ENCODE assay signal across 22 cellular contexts in the genomic region with DNA sequence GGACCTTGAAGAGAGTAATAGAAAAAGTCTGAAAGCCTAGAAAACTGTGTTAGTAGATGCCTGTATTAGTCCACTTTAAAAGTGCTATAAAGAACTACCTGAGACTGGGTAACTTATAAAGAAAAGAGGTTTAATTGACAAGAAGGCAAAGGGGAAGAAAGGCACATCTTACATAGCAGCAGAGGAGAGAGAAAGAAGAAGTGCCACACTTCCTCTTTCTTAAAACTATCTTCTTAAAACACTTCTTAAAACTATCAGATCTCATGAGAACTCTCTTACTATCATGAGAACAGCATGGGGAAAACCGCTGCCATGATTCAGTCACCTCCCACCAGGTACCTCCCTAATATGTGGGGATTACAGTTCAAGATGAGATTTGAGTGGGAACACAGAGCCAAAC. TPM values are rescaled to one million over a fixed set of nuclear protein-coding genes. Genes with fewer than 3 reads are reported as not detected.
DNase-seq lines count a peak whose midpoint lies in the region; ATAC-seq and TF ChIP-seq lines count a peak whose summit lies in the region.
"Had no signal": no experiment of that assay in that cellular context is flagged by ENCODE, and none has a peak within 500 bp of the region (broad histone marks: within the 10 kb centered on the region; RNA-seq: fewer than 3 reads in every experiment).

No MANE protein-coding gene starts in this region.

- ATAC-seq in GM21526 (IDR thresholded peaks at IDR 0.05; ENCODE audit: low FRiP score, unreplicated experiment) = peak; percentile 53
- ATAC-seq: activated CD8-positive, alpha-beta memory T cell treated with anti-CD3 and anti-CD28 coated beads, Interleukin-2, amount 10 ng/mL, durations not matched to agents 7 days and 5 days; activated T-cell treated with anti-CD3 and anti-CD28 coated beads, Interleukin-2, amount 50 U/mL, for 72 hours; HCT116; T-helper 17 cell had no signal

- DNase-seq in CD1c-positive myeloid dendritic cell (ENCODE audit: extremely low spot score) = peak; percentile 33
- DNase-seq in Kasumi-1 (lab: John Stamatoyannopoulos, UW) = peak; percentile 54 to 78
- peak; percentile 84 for DNase-seq in OCI-M1 (lab: John Stamatoyannopoulos, UW)
- no peak for DNase-seq in activated effector memory CD4-positive, alpha-beta T cell treated with Interleukin-2 at 50 U/mL for 16 hours
- no peak for DNase-seq in posterior vena cava (ENCODE audit: low spot score)
- no peak for DNase-seq in Calu3
- no peak for DNase-seq in activated T-helper 2 cell treated with anti-CD3 and anti-CD28 coated beads, Interferon-gamma antibody, Interleukin-2, Interleukin-4, amounts not matched to agents 10 μg/mL and 5 μg/mL and 100 μg/mL, durations not matched to agents 14 hours and 24 hours and 36 hours (ENCODE audit: low spot score)
- DNase-seq: activated CD4-positive, alpha-beta T cell treated with anti-CD3 and anti-CD28 coated beads, Interleukin-2, amount 10 ng/mL, durations not matched to agents 7 days and 5 days; activated CD8-positive, alpha-beta memory T cell treated with anti-CD3 and anti-CD28 coated beads, Interleukin-2, amount 10 ng/mL, durations not matched to agents 7 days and 5 days; activated naive CD4-positive, alpha-beta T cell treated with anti-CD3 and anti-CD28 coated beads for 36 hours; activated T-cell treated with anti-CD3 and anti-CD28 coated beads, Interleukin-2, amount 50 U/mL, for 72 hours; CD4-positive, alpha-beta memory T cell; NCI-H146; NCI-H2107; stimulated activated CD4-positive, alpha-beta T cell treated with anti-CD3 and anti-CD28 coated beads, Interleukin-2, amount 100 ng/mL, for 48 hours; T-helper 17 cell; trophoblast cell had no signal

- H3K36me3 Mint-ChIP-seq in Calu3 (ENCODE audit: insufficient read depth, unreplicated experiment) = no peaks in the 10 kb centered on the region
- H3K36me3 Mint-ChIP-seq in activated T-helper 2 cell treated with anti-CD3 and anti-CD28 coated beads, Interferon-gamma antibody, Interleukin-2, Interleukin-4, amounts not matched to agents 10 μg/mL and 5 μg/mL and 100 μg/mL, durations not matched to agents 14 hours and 24 hours and 36 hours (ENCODE audit: low read depth) = no peaks in the 10 kb centered on the region

- CTCF ChIA-PET in Calu3 (lab: Charles Lee) = no interaction called here

- intact Hi-C loops in posterior vena cava (cut with DNase I) = no loop called here
- intact Hi-C loops in Calu3 (cut with micrococcal nuclease; ENCODE audit: unreplicated experiment) = no loop called here
- intact Hi-C loops in activated T-helper 2 cell treated with anti-CD3 and anti-CD28 coated beads, Interferon-gamma antibody, Interleukin-2, Interleukin-4, amounts not matched to agents 10 μg/mL and 5 μg/mL and 100 μg/mL, durations not matched to agents 14 hours and 24 hours and 36 hours (cut with micrococcal nuclease) = no loop called here

- H3K4me3 Mint-ChIP-seq in Calu3 (ENCODE audit: low read depth, unreplicated experiment) = no peak overlapping the region
- no peak overlapping the region for H3K4me3 Mint-ChIP-seq in activated T-helper 2 cell treated with anti-CD3 and anti-CD28 coated beads, Interferon-gamma antibody, Interleukin-2, Interleukin-4, amounts not matched to agents 10 μg/mL and 5 μg/mL and 100 μg/mL, durations not matched to agents 14 hours and 24 hours and 36 hours (ENCODE audit: low read depth)
- H3K4me3 Mint-ChIP-seq: activated CD4-positive, alpha-beta T cell treated with anti-CD3 and anti-CD28 coated beads, Interleukin-2, amount 10 ng/mL, durations not matched to agents 7 days and 5 days; activated CD8-positive, alpha-beta memory T cell treated with anti-CD3 and anti-CD28 coated beads, Interleukin-2, amount 10 ng/mL, durations not matched to agents 7 days and 5 days; activated naive CD4-positive, alpha-beta T cell treated with anti-CD3 and anti-CD28 coated beads for 36 hours; activated T-cell treated with anti-CD3 and anti-CD28 coated beads, Interleukin-2, amount 50 U/mL, for 72 hours; T-helper 17 cell had no signal

- TF ChIP-seq CTCF in Calu3 (IDR thresholded peaks at IDR 0.05; ENCODE audit: unreplicated experiment) = no peak

- H3K27me3 Mint-ChIP-seq in Calu3 (ENCODE audit: unreplicated experiment) = peaks cover 11% of the 10 kb centered on the region
- peaks cover 6% of the 10 kb centered on the region for H3K27me3 Mint-ChIP-seq in activated T-helper 2 cell treated with anti-CD3 and anti-CD28 coated beads, Interferon-gamma antibody, Interleukin-2, Interleukin-4, amounts not matched to agents 10 μg/mL and 5 μg/mL and 100 μg/mL, durations not matched to agents 14 hours and 24 hours and 36 hours (ENCODE audit: low read depth)
- H3K27me3 Mint-ChIP-seq: activated CD4-positive, alpha-beta T cell treated with anti-CD3 and anti-CD28 coated beads, Interleukin-2, amount 10 ng/mL, durations not matched to agents 7 days and 5 days; activated CD8-positive, alpha-beta memory T cell treated with anti-CD3 and anti-CD28 coated beads, Interleukin-2, amount 10 ng/mL, durations not matched to agents 7 days and 5 days; IgD-negative memory B cell; T-helper 17 cell had no signal

- no peaks in the 10 kb centered on the region for H3K4me1 Mint-ChIP-seq in Calu3 (ENCODE audit: low read depth, unreplicated experiment)
- no peaks in the 10 kb centered on the region for H3K4me1 Mint-ChIP-seq in activated T-helper 2 cell treated with anti-CD3 and anti-CD28 coated beads, Interferon-gamma antibody, Interleukin-2, Interleukin-4, amounts not matched to agents 10 μg/mL and 5 μg/mL and 100 μg/mL, durations not matched to agents 14 hours and 24 hours and 36 hours (ENCODE audit: low read depth)
- H3K4me1 Mint-ChIP-seq: activated CD4-positive, alpha-beta T cell treated with anti-CD3 and anti-CD28 coated beads, Interleukin-2, amount 10 ng/mL, durations not matched to agents 7 days and 5 days; activated CD8-positive, alpha-beta memory T cell treated with anti-CD3 and anti-CD28 coated beads, Interleukin-2, amount 10 ng/mL, durations not matched to agents 7 days and 5 days; CD4-positive, alpha-beta memory T cell; IgD-negative memory B cell; T-helper 17 cell had no signal

- no TSS peak for BruUV-seq in Calu3 (replicated peaks; lab: Mats Ljungman, UMichigan)

- H3K9me3 Mint-ChIP-seq in Calu3 (ENCODE audit: low read depth, unreplicated experiment) = peaks cover 6% of the 10 kb centered on the region
- H3K9me3 Mint-ChIP-seq in activated T-helper 2 cell treated with anti-CD3 and anti-CD28 coated beads, Interferon-gamma antibody, Interleukin-2, Interleukin-4, amounts not matched to agents 10 μg/mL and 5 μg/mL and 100 μg/mL, durations not matched to agents 14 hours and 24 hours and 36 hours = peaks cover 36% of the 10 kb centered on the region

- no peak overlapping the region for H3K27ac Mint-ChIP-seq in Calu3 (ENCODE audit: unreplicated experiment)
- H3K27ac Mint-ChIP-seq in activated T-helper 2 cell treated with anti-CD3 and anti-CD28 coated beads, Interferon-gamma antibody, Interleukin-2, Interleukin-4, amounts not matched to agents 10 μg/mL and 5 μg/mL and 100 μg/mL, durations not matched to agents 14 hours and 24 hours and 36 hours = no peak overlapping the region
- H3K27ac Mint-ChIP-seq: activated CD4-positive, alpha-beta T cell treated with anti-CD3 and anti-CD28 coated beads, Interleukin-2, amount 10 ng/mL, durations not matched to agents 7 days and 5 days; activated CD8-positive, alpha-beta memory T cell treated with anti-CD3 and anti-CD28 coated beads, Interleukin-2, amount 10 ng/mL, durations not matched to agents 7 days and 5 days; activated naive CD4-positive, alpha-beta T cell treated with anti-CD3 and anti-CD28 coated beads for 36 hours; activated T-cell treated with anti-CD3 and anti-CD28 coated beads, Interleukin-2, amount 50 U/mL, for 72 hours; CD4-positive, alpha-beta memory T cell; IgD-negative memory B cell; T-helper 17 cell had no signal

RNA-seq across cellular contexts. Expression of gene COL25A1, which starts 18.8 kb away (rescaled TPM):
- total RNA-seq in posterior vena cava (1 to 10 TPM; 1.0 to 1.1 TPM), Calu3 (2022) (not detected in 2 replicates)
- 0.07 TPM in 1 of 2 replicates, not detected in the other for total RNA-seq in activated T-helper 2 cell treated with anti-CD3 and anti-CD28 coated beads, Interferon-gamma antibody, Interleukin-2, Interleukin-4, amounts not matched to agents 10 μg/mL and 5 μg/mL and 100 μg/mL, durations not matched to agents 14 hours and 24 hours and 36 hours
- total RNA-seq: A172; activated CD4-positive, alpha-beta T cell treated with anti-CD3 and anti-CD28 coated beads, Interleukin-2, amount 10 ng/mL, durations not matched to agents 7 days and 5 days; activated CD8-positive, alpha-beta memory T cell treated with anti-CD3 and anti-CD28 coated beads, Interleukin-2, amount 10 ng/mL, durations not matched to agents 7 days and 5 days; activated naive CD4-positive, alpha-beta T cell treated with anti-CD3 and anti-CD28 coated beads for 36 hours; MCF 10A had no signal

Comparison
In these comparisons a context has a peak if more than half of its experiments do, and no peak if none do; other contexts are left out.
1. DNase-seq: peak in CD1c-positive myeloid dendritic cell (single experiment), Kasumi-1 (2 of 2) and OCI-M1 (single experiment); none in activated effector memory CD4-positive, alpha-beta T cell treated with Interleukin-2 at 50 U/mL for 16 hours (single experiment), posterior vena cava (single experiment), Calu3 (single experiment) and activated T-helper 2 cell treated with anti-CD3 and anti-CD28 coated beads, Interferon-gamma antibody, Interleukin-2, Interleukin-4, amounts not matched to agents 10 μg/mL and 5 μg/mL and 100 μg/mL, durations not matched to agents 14 hours and 24 hours and 36 hours (single experiment).